8 cellular contexts compared by ENCODE assay signal in the genomic region with DNA sequence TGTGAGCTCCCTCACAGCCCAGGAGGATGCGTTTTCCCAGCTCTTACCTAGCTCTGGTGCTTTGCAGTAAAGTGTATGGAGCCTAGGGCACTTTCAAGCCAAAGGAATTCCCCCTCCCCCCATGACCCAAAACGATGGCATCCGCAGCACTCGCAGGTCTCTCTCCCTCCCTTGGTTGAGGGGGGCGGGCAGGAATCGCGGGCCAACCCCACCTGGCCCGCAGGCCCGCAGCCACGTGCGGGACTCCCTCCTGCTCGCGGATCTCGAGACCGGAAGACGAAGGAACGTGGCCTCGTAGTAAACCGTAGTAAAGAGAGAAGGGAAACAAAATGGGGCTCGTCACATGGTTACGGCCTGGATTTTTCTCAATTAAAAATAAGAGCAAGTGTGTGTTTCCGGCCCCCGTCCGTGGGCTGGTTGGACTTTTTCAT. TPM values are rescaled to one million over a fixed set of nuclear protein-coding genes. Genes with fewer than 3 reads are reported as not detected.
DNase-seq lines count a peak whose midpoint lies in the region; TF ChIP-seq lines count a peak whose summit lies in the region.

No MANE protein-coding gene starts in this region.

- H3K9me3 Mint-ChIP-seq in activated naive CD4-positive, alpha-beta T cell treated with anti-CD3 and anti-CD28 coated beads, Interleukin-2, amount 10 ng/mL, durations not matched to agents 7 days and 5 days, result peaks cover 3% of the 10 kb centered on the region
- no peaks in the 10 kb centered on the region for H3K9me3 Mint-ChIP-seq in nephron

- no peaks in the 10 kb centered on the region for H3K9me3 ChIP-seq in WERI-Rb-1 (ENCODE audit: severe bottlenecking)

- peaks cover 74% of the 10 kb centered on the region for H3K4me1 Mint-ChIP-seq in activated naive CD4-positive, alpha-beta T cell treated with anti-CD3 and anti-CD28 coated beads, Interleukin-2, amount 10 ng/mL, durations not matched to agents 7 days and 5 days
- peaks cover 68% of the 10 kb centered on the region for H3K4me1 Mint-ChIP-seq in nephron

- peak overlapping the region; percentile 97 for H3K27ac Mint-ChIP-seq in activated naive CD4-positive, alpha-beta T cell treated with anti-CD3 and anti-CD28 coated beads, Interleukin-2, amount 10 ng/mL, durations not matched to agents 7 days and 5 days
- peak overlapping the region; percentile 90 to 100 (median 98) for H3K27ac Mint-ChIP-seq in nephron

- peaks cover 37% of the 10 kb centered on the region for H3K36me3 Mint-ChIP-seq in activated naive CD4-positive, alpha-beta T cell treated with anti-CD3 and anti-CD28 coated beads, Interleukin-2, amount 10 ng/mL, durations not matched to agents 7 days and 5 days
- H3K36me3 Mint-ChIP-seq in nephron (ENCODE audit: low read depth), result peaks cover 24% of the 10 kb centered on the region

- CTCF ChIA-PET in activated naive CD4-positive, alpha-beta T cell treated with anti-CD3 and anti-CD28 coated beads, Interleukin-2, amount 10 ng/mL, durations not matched to agents 7 days and 5 days (lab: Charles Lee), result interaction anchor here (1.1 to 1.3 kb wide), 3 partner anchors 9 to 140 kb away, joined by 3 to 5 read pairs (median 3); no protein-coding TSS in a partner anchor

- H3K36me3 ChIP-seq in H7 (replicated peaks; ENCODE audit: control insufficient read depth, insufficient read depth, low read length), result peaks cover 3% of the 10 kb centered on the region
- H3K36me3 ChIP-seq in WERI-Rb-1, result no peaks in the 10 kb centered on the region

- peak; percentile 79 for DNase-seq in activated naive CD4-positive, alpha-beta T cell treated with anti-CD3 and anti-CD28 coated beads, Interleukin-2, amount 10 ng/mL, durations not matched to agents 7 days and 5 days
- DNase-seq in activated naive CD4-positive, alpha-beta T cell treated with Interleukin-2 at 50 U/mL for 16 hours, result no peak
- DNase-seq in H7 (peak; percentile 83), M059J (ENCODE audit: low read depth) (peak; percentile 33), WERI-Rb-1 (peak; percentile 38), fibroblast of the aortic adventitia (ENCODE audit: low read depth) (peak; percentile 75), mesenteric fat pad (ENCODE audit: low spot score) (no peak)

- H3K27me3 ChIP-seq in H7 (ENCODE audit: control insufficient read depth, insufficient read depth, low read length), result no peaks in the 10 kb centered on the region
- no peaks in the 10 kb centered on the region for H3K27me3 ChIP-seq in WERI-Rb-1 (ENCODE audit: insufficient read depth, low read depth, severe bottlenecking)

- TF ChIP-seq CTCF in WERI-Rb-1 (IDR thresholded peaks at IDR 0.05; ENCODE audit: low read depth, low read length) (no peak), fibroblast of the aortic adventitia (IDR thresholded peaks at IDR 0.05; ENCODE audit: insufficient read depth, low read length) (no peak), nephron (IDR thresholded peaks at IDR 0.05; ENCODE audit: unreplicated experiment in 3 of 3) (no peak)

- peak overlapping the region; percentile 79 for H3K27ac ChIP-seq in WERI-Rb-1

- H3K4me3 ChIP-seq in H7 (ENCODE audit: insufficient read depth, low read depth, low read length) (peak overlapping the region; percentile 55), WERI-Rb-1 (ENCODE audit: low read depth, low read length) (peak overlapping the region; percentile 68), fibroblast of the aortic adventitia (ENCODE audit: low read depth, low read length) (peak overlapping the region; percentile 72)

- no peaks in the 10 kb centered on the region for H3K27me3 Mint-ChIP-seq in activated naive CD4-positive, alpha-beta T cell treated with anti-CD3 and anti-CD28 coated beads, Interleukin-2, amount 10 ng/mL, durations not matched to agents 7 days and 5 days
- H3K27me3 Mint-ChIP-seq in nephron (ENCODE audit: low read depth), result no peaks in the 10 kb centered on the region

- H3K4me3 Mint-ChIP-seq in activated naive CD4-positive, alpha-beta T cell treated with anti-CD3 and anti-CD28 coated beads, Interleukin-2, amount 10 ng/mL, durations not matched to agents 7 days and 5 days, result peak overlapping the region; percentile 83
- peak overlapping the region; percentile 92 to 96 (median 96) for H3K4me3 Mint-ChIP-seq in nephron

RNA-seq across cellular contexts. Expression of a gene that starts 8.5 kb away (rescaled TPM):
- 15.2 and 17.1 TPM in 2 replicates for total RNA-seq in H7 (2014; rRNA removed; shearing (Covaris generic))
- 12.6 and 13.3 TPM in 2 replicates for total RNA-seq in M059J (2014; rRNA removed; shearing (Covaris generic))
- 8.2 and 29.7 TPM in 2 replicates for total RNA-seq in fibroblast of the aortic adventitia (ENCODE audit: low replicate concordance)
- 17.0 TPM for total RNA-seq in mesenteric fat pad

RNA-seq across cellular contexts. Expression of a gene that starts 44.8 kb away (rescaled TPM):
- 6.9 and 8.7 TPM in 2 replicates for total RNA-seq in H7 (2014; rRNA removed; shearing (Covaris generic))
- 4.4 and 11.6 TPM in 2 replicates for total RNA-seq in M059J (2014; rRNA removed; shearing (Covaris generic))
- total RNA-seq in fibroblast of the aortic adventitia (ENCODE audit: low replicate concordance) (19.5 and 45.0 TPM in 2 replicates), mesenteric fat pad (31.9 TPM)

Comparison
In these comparisons a context has a peak if more than half of its experiments do, and no peak if none do; other contexts are left out.
1. DNase-seq: peak in activated naive CD4-positive, alpha-beta T cell treated with anti-CD3 and anti-CD28 coated beads, Interleukin-2, amount 10 ng/mL, durations not matched to agents 7 days and 5 days (single experiment), H7 (single experiment), M059J (single experiment), WERI-Rb-1 (single experiment) and fibroblast of the aortic adventitia (single experiment); none in activated naive CD4-positive, alpha-beta T cell treated with Interleukin-2 at 50 U/mL for 16 hours (single experiment) and mesenteric fat pad (single experiment).
2. Peak in every context shown above with its lines, with median percentiles within 50 percentile points of each other: H3K4me3 ChIP-seq.